ENCODE assay signal across 1 cellular context in genomic region chr3:129593595-129594339, GRCh38.
TF ChIP-seq lines count a peak whose summit lies in the region.

No MANE protein-coding gene starts in this region.

TF ChIP-seq in HepG2, 621 proteins besides CTCF, POLR2A, EP300 and RAD21 (continues in another document):
- no peak for TF ChIP-seq ZNF251 (CRISPR knock-in tag; IDR thresholded peaks at IDR 0.05)
- peak; percentile 83 for TF ChIP-seq HOXA3 (CRISPR knock-in tag; IDR thresholded peaks at IDR 0.05)
- TF ChIP-seq SUZ12 (IDR thresholded peaks at IDR 0.05; ENCODE audit: low read depth, low read length): no peak
- TF ChIP-seq KDM4B (CRISPR knock-in tag; IDR thresholded peaks at IDR 0.05): no peak
- TF ChIP-seq RXRB (CRISPR knock-in tag; IDR thresholded peaks at IDR 0.05; ENCODE audit: borderline replicate concordance): peak; percentile 86
- no peak for TF ChIP-seq RFX5 (IDR thresholded peaks at IDR 0.05; ENCODE audit: low read depth, low read length)
- no peak; the same call in 1 of the 2 replicates for TF ChIP-seq GFI1 (CRISPR knock-in tag; IDR thresholded peaks at IDR 0.05; ENCODE audit: borderline replicate concordance)
- TF ChIP-seq ZNF33A (CRISPR knock-in tag; IDR thresholded peaks at IDR 0.05; ENCODE audit: borderline replicate concordance): no peak
- TF ChIP-seq ZNF674 (CRISPR knock-in tag; IDR thresholded peaks at IDR 0.05; ENCODE audit: low read depth): no peak
- no peak for TF ChIP-seq ZNF484 (CRISPR knock-in tag; IDR thresholded peaks at IDR 0.05; ENCODE audit: borderline replicate concordance, low read depth)
- peak; percentile 73 for TF ChIP-seq RCOR2 (CRISPR knock-in tag; IDR thresholded peaks at IDR 0.05)
- TF ChIP-seq ATF5 (CRISPR knock-in tag; IDR thresholded peaks at IDR 0.05; ENCODE audit: low read depth): no peak
- TF ChIP-seq ZNF672 (CRISPR knock-in tag; IDR thresholded peaks at IDR 0.05): no peak
- no peak for TF ChIP-seq EZH2 (conservative IDR thresholded peaks at IDR 0.05; ENCODE audit: low read depth, low read length)
- TF ChIP-seq NFATC3 (CRISPR knock-in tag; IDR thresholded peaks at IDR 0.05): no peak
- TF ChIP-seq POGK (CRISPR knock-in tag; conservative IDR thresholded peaks at IDR 0.05): peak; percentile 80; the same call in 1 of the 2 replicates
- TF ChIP-seq FOXK1 (CRISPR knock-in tag; IDR thresholded peaks at IDR 0.05; ENCODE audit: borderline replicate concordance, low read depth): peak; percentile 51; the same call in 1 of the 2 replicates
- no peak; the same call in 1 of the 2 replicates for TF ChIP-seq ZNF44 (CRISPR knock-in tag; IDR thresholded peaks at IDR 0.05)
- TF ChIP-seq MZF1 (CRISPR knock-in tag; IDR thresholded peaks at IDR 0.05; ENCODE audit: borderline replicate concordance): no peak
- no peak for TF ChIP-seq ZNF790 (CRISPR knock-in tag; IDR thresholded peaks at IDR 0.05; ENCODE audit: borderline replicate concordance)
- TF ChIP-seq ZBTB38 (CRISPR knock-in tag; IDR thresholded peaks at IDR 0.05): 0 out of 2 replicates have a peak, but pooled peaks have one; percentile 49
- peak; percentile 38; the same call in 1 of the 2 replicates for TF ChIP-seq ATF2 (CRISPR knock-in tag; IDR thresholded peaks at IDR 0.05)
- TF ChIP-seq BRD4 (CRISPR knock-in tag; IDR thresholded peaks at IDR 0.05): peak; percentile 21; the same call in 1 of the 2 replicates
- no peak for TF ChIP-seq ZNF616 (CRISPR knock-in tag; IDR thresholded peaks at IDR 0.05; ENCODE audit: low read depth)
- TF ChIP-seq, protein P1, sequence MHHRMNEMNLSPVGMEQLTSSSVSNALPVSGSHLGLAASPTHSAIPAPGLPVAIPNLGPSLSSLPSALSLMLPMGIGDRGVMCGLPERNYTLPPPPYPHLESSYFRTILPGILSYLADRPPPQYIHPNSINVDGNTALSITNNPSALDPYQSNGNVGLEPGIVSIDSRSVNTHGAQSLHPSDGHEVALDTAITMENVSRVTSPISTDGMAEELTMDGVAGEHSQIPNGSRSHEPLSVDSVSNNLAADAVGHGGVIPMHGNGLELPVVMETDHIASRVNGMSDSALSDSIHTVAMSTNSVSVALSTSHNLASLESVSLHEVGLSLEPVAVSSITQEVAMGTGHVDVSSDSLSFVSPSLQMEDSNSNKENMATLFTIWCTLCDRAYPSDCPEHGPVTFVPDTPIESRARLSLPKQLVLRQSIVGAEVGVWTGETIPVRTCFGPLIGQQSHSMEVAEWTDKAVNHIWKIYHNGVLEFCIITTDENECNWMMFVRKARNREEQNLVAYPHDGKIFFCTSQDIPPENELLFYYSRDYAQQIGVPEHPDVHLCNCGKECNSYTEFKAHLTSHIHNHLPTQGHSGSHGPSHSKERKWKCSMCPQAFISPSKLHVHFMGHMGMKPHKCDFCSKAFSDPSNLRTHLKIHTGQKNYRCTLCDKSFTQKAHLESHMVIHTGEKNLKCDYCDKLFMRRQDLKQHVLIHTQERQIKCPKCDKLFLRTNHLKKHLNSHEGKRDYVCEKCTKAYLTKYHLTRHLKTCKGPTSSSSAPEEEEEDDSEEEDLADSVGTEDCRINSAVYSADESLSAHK (CRISPR knock-in tag; IDR thresholded peaks at IDR 0.05; ENCODE audit: borderline replicate concordance): no peak
- TF ChIP-seq, protein P2, sequence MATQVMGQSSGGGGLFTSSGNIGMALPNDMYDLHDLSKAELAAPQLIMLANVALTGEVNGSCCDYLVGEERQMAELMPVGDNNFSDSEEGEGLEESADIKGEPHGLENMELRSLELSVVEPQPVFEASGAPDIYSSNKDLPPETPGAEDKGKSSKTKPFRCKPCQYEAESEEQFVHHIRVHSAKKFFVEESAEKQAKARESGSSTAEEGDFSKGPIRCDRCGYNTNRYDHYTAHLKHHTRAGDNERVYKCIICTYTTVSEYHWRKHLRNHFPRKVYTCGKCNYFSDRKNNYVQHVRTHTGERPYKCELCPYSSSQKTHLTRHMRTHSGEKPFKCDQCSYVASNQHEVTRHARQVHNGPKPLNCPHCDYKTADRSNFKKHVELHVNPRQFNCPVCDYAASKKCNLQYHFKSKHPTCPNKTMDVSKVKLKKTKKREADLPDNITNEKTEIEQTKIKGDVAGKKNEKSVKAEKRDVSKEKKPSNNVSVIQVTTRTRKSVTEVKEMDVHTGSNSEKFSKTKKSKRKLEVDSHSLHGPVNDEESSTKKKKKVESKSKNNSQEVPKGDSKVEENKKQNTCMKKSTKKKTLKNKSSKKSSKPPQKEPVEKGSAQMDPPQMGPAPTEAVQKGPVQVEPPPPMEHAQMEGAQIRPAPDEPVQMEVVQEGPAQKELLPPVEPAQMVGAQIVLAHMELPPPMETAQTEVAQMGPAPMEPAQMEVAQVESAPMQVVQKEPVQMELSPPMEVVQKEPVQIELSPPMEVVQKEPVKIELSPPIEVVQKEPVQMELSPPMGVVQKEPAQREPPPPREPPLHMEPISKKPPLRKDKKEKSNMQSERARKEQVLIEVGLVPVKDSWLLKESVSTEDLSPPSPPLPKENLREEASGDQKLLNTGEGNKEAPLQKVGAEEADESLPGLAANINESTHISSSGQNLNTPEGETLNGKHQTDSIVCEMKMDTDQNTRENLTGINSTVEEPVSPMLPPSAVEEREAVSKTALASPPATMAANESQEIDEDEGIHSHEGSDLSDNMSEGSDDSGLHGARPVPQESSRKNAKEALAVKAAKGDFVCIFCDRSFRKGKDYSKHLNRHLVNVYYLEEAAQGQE (IDR thresholded peaks at IDR 0.05; ENCODE audit: borderline replicate concordance in 1 of 2, low read depth in 1 of 2, low read length in 2 of 2): no peak
- no peak for TF ChIP-seq ZNF564 (CRISPR knock-in tag; IDR thresholded peaks at IDR 0.05)
- peak; percentile 95; the same call in 1 of the 2 replicates for TF ChIP-seq ZNF746 (CRISPR knock-in tag; IDR thresholded peaks at IDR 0.05)
- peak; percentile 64 for TF ChIP-seq MED8 (CRISPR knock-in tag; IDR thresholded peaks at IDR 0.05; ENCODE audit: insufficient replicate concordance)
- no peak for TF ChIP-seq JUNB (CRISPR knock-in tag; IDR thresholded peaks at IDR 0.05; ENCODE audit: borderline replicate concordance)
- TF ChIP-seq CBX1 (IDR thresholded peaks at IDR 0.05; ENCODE audit: low read depth): no peak
- TF ChIP-seq DNMT3B (CRISPR knock-in tag; conservative IDR thresholded peaks at IDR 0.05): no peak
- no peak for TF ChIP-seq ZNF333 (CRISPR knock-in tag; IDR thresholded peaks at IDR 0.05; ENCODE audit: borderline replicate concordance)
- peak; percentile 90 for TF ChIP-seq SIN3A (IDR thresholded peaks at IDR 0.05; ENCODE audit: borderline replicate concordance, low read depth, low read length)
- peak; percentile 66; the same call in 1 of the 2 replicates for TF ChIP-seq ZNF430 (CRISPR knock-in tag; IDR thresholded peaks at IDR 0.05)
- no peak for TF ChIP-seq ZNF552 (CRISPR knock-in tag; IDR thresholded peaks at IDR 0.05; ENCODE audit: borderline replicate concordance)
- no peak for TF ChIP-seq SP2 (CRISPR knock-in tag; IDR thresholded peaks at IDR 0.05)
- no peak for TF ChIP-seq TCF7L2 (IDR thresholded peaks at IDR 0.05; ENCODE audit: low read depth, low read length)
- TF ChIP-seq ZNF562 (CRISPR knock-in tag; IDR thresholded peaks at IDR 0.05; ENCODE audit: borderline replicate concordance): no peak
- TF ChIP-seq ZNF724P (CRISPR knock-in tag; IDR thresholded peaks at IDR 0.05; ENCODE audit: borderline replicate concordance): no peak
- 0 out of 2 replicates have a peak, but pooled peaks have one; percentile 46 for TF ChIP-seq REL (CRISPR knock-in tag; conservative IDR thresholded peaks at IDR 0.05)
- no peak for TF ChIP-seq ZNF883 (CRISPR knock-in tag; IDR thresholded peaks at IDR 0.05; ENCODE audit: not compliant biosample characterization)
- TF ChIP-seq ZNF567 (CRISPR knock-in tag; IDR thresholded peaks at IDR 0.05; ENCODE audit: borderline replicate concordance): no peak
- peak; percentile 70 for TF ChIP-seq DMAP1 (CRISPR knock-in tag; IDR thresholded peaks at IDR 0.05)
- TF ChIP-seq THAP11 (CRISPR knock-in tag; IDR thresholded peaks at IDR 0.05): peak; percentile 36; the same call in 1 of the 2 replicates
- TF ChIP-seq JUN (CRISPR knock-in tag; IDR thresholded peaks at IDR 0.05): no peak
- no peak for TF ChIP-seq HMGXB3 (CRISPR knock-in tag; IDR thresholded peaks at IDR 0.05; ENCODE audit: borderline replicate concordance)
- TF ChIP-seq ZBTB21 (CRISPR knock-in tag; IDR thresholded peaks at IDR 0.05): peak; percentile 0; the same call in 1 of the 2 replicates
- TF ChIP-seq, protein P3, sequence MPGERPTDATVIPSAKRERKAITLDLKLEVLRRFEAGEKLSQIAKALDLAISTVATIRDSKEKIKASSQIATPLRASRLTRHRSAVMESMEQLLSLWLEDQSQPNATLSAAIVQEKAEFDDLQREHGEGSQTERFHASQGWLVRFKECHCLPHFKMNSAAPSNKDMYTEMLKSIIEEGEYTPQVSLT (CRISPR knock-in tag; IDR thresholded peaks at IDR 0.05; ENCODE audit: borderline replicate concordance, low read depth): no peak
- TF ChIP-seq ZMYM3 (CRISPR knock-in tag; IDR thresholded peaks at IDR 0.05): peak; percentile 81
- TF ChIP-seq BRF2 (CRISPR knock-in tag; IDR thresholded peaks at IDR 0.05): no peak
